In genomic region chr10:131095109-131095580, GRCh38 we compare ENCODE assay signal across 1 cellular context.
TF ChIP-seq lines count a peak whose summit lies in the region.

No MANE protein-coding gene starts in this region.

TF ChIP-seq in H1, 55 proteins besides CTCF, POLR2A, EP300 and RAD21 (continued from another document):
- TF ChIP-seq HDAC2 (IDR thresholded peaks at IDR 0.05; ENCODE audit: borderline replicate concordance in 1 of 2, low read depth in 2 of 2, low read length in 2 of 2) (no peak), CTBP2 (IDR thresholded peaks at IDR 0.05; ENCODE audit: borderline replicate concordance, insufficient read depth, insufficient read length, low read length) (no peak), ATF3 (IDR thresholded peaks at IDR 0.05; ENCODE audit: insufficient read depth, low read depth, low read length) (no peak)
TF ChIP-seq in H1: peak in this region for 0.
